Comparison of ENCODE assay signal across 14 cellular contexts in the genomic region with DNA sequence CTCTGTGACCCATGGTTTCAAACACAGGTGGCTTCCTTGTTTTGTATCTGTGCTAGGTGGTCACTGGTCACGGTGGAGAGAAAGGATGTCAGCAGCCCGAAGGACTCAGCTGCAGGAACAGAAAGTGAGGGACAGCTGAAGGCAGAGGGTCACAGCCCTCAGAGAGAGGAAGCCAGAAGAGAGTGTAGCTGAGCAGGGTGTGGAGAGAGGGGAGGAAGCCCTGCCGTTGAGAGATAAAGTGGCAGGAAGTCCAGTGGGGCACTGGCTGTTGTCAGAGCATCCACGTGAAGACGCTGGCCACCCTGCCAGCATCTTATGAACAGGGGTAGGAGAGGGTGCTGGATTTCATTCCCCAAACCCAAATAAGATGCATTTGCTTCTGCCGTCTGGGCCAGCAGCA. TPM values are rescaled to one million over a fixed set of nuclear protein-coding genes. Genes with fewer than 3 reads are reported as not detected.
DNase-seq lines count a peak whose midpoint lies in the region; ATAC-seq and TF ChIP-seq lines count a peak whose summit lies in the region.
"Had no signal": no experiment of that assay in that cellular context is flagged by ENCODE, and none has a peak within 500 bp of the region (broad histone marks: within the 10 kb centered on the region; RNA-seq: fewer than 3 reads in every experiment).

No MANE protein-coding gene starts in this region.

- TF ChIP-seq POLR2A in NB4 (IDR thresholded peaks at IDR 0.05; ENCODE audit: extremely low read depth, insufficient read length) = no peak

- peaks cover 0 to 14% (median 4%) of the 10 kb centered on the region in 3 donors for H3K36me3 Mint-ChIP-seq in CD8-positive, alpha-beta memory T cell
- peaks cover 28% of the 10 kb centered on the region for H3K36me3 Mint-ChIP-seq in dendritic cell treated with granulocyte-macrophage colony-stimulating factor and Interleukin-4, amounts not matched to agents 40 ng/mL and 50 ng/mL, for 4 days (ENCODE audit: low read depth)
- H3K36me3 Mint-ChIP-seq in natural killer cell = no peaks in the 10 kb centered on the region

- H3K9me3 Mint-ChIP-seq in CD8-positive, alpha-beta memory T cell = no peaks in the 10 kb centered on the region
- no peaks in the 10 kb centered on the region for H3K9me3 Mint-ChIP-seq in dendritic cell treated with granulocyte-macrophage colony-stimulating factor and Interleukin-4, amounts not matched to agents 40 ng/mL and 50 ng/mL, for 4 days
- H3K9me3 Mint-ChIP-seq in natural killer cell = no peaks in the 10 kb centered on the region
- H3K9me3 Mint-ChIP-seq: activated T-cell treated with anti-CD3 and anti-CD28 coated beads, Interleukin-2, amount 50 U/mL, for 4 hours had no signal

- H3K4me2 ChIP-seq in hepatocyte = no peak overlapping the region
- H3K4me2 ChIP-seq: smooth muscle cell had no signal

- H3K9me3 ChIP-seq in CD8-positive, alpha-beta memory T cell (ENCODE audit: low read length) = no peaks in the 10 kb centered on the region
- no peaks in the 10 kb centered on the region for H3K9me3 ChIP-seq in hepatocyte (ENCODE audit: low read depth)
- H3K9me3 ChIP-seq: SJCRH30, suprapubic skin had no signal

- DNase-seq in CD8-positive, alpha-beta memory T cell = no peak
- DNase-seq in NB4 (ENCODE audit: low read depth) (peak; percentile 70), natural killer cell (no peak), hepatocyte (ENCODE audit: low spot score) (no peak), NCI-H2227 (lab: John Stamatoyannopoulos, UW; ENCODE audit: unreplicated experiment) (no peak)
- DNase-seq: activated T-cell treated with anti-CD3 and anti-CD28 coated beads, Interleukin-2, amount 50 U/mL, for 4 hours; DMS79; NCI-H2107 had no signal

- H3K9me2 ChIP-seq in hepatocyte (replicated peaks; ENCODE audit: insufficient read depth) = no peaks in the 10 kb centered on the region

- no peaks in the 10 kb centered on the region for H3K27me3 Mint-ChIP-seq in CD8-positive, alpha-beta memory T cell
- no peaks in the 10 kb centered on the region for H3K27me3 Mint-ChIP-seq in dendritic cell treated with granulocyte-macrophage colony-stimulating factor and Interleukin-4, amounts not matched to agents 40 ng/mL and 50 ng/mL, for 4 days
- H3K27me3 Mint-ChIP-seq in natural killer cell (ENCODE audit: low read depth in 2 of 2) = no peaks in the 10 kb centered on the region

- peaks cover 10% of the 10 kb centered on the region for H3K79me2 ChIP-seq in hepatocyte

- no peak overlapping the region for H3K27ac ChIP-seq in CD8-positive, alpha-beta memory T cell (ENCODE audit: low read depth, low read length)
- H3K27ac ChIP-seq in hepatocyte = no peak overlapping the region
- H3K27ac ChIP-seq: SJCRH30, suprapubic skin had no signal

- no peaks in the 10 kb centered on the region for H3K27me3 ChIP-seq in CD8-positive, alpha-beta memory T cell (ENCODE audit: insufficient read depth, low read length, poor library complexity, severe bottlenecking)
- no peaks in the 10 kb centered on the region for H3K27me3 ChIP-seq in hepatocyte
- H3K27me3 ChIP-seq: SJCRH30, suprapubic skin had no signal

- no peaks in the 10 kb centered on the region for H3K36me3 ChIP-seq in CD8-positive, alpha-beta memory T cell (ENCODE audit: insufficient read depth, low read length)
- no peaks in the 10 kb centered on the region for H3K36me3 ChIP-seq in hepatocyte (replicated peaks; ENCODE audit: insufficient read depth, low read depth)

- intact Hi-C loops in dendritic cell treated with granulocyte-macrophage colony-stimulating factor and Interleukin-4, amounts not matched to agents 40 ng/mL and 50 ng/mL, for 4 days (cut with micrococcal nuclease) = no loop called here
- intact Hi-C loops in natural killer cell (cut with micrococcal nuclease) = no loop called here

- ATAC-seq in natural killer cell = peak; percentile 89 to 97 (median 93)
- ATAC-seq in HG03135 (IDR thresholded peaks at IDR 0.05; ENCODE audit: unreplicated experiment) = no peak
- no peak for ATAC-seq in GM18519 (IDR thresholded peaks at IDR 0.05; ENCODE audit: low FRiP score, unreplicated experiment)

- CTCF ChIA-PET in CD8-positive, alpha-beta memory T cell (lab: Charles Lee) = interaction anchor here (1.0 to 1.7 kb wide), 2 partner anchors 28 to 35 kb away, joined by 3 to 6 read pairs; no protein-coding TSS in a partner anchor

- no peak overlapping the region for H2AFZ ChIP-seq in hepatocyte

- H3K4me3 ChIP-seq in CD8-positive, alpha-beta memory T cell (ENCODE audit: low read length) = no peak overlapping the region
- H3K4me3 ChIP-seq in NB4 (ENCODE audit: low read depth, low read length) (no peak overlapping the region), hepatocyte (no peak overlapping the region)
- H3K4me3 ChIP-seq: SJCRH30, smooth muscle cell, suprapubic skin had no signal

- H3K4me3 Mint-ChIP-seq in CD8-positive, alpha-beta memory T cell = no peak overlapping the region
- H3K4me3 Mint-ChIP-seq in dendritic cell treated with granulocyte-macrophage colony-stimulating factor and Interleukin-4, amounts not matched to agents 40 ng/mL and 50 ng/mL, for 4 days = no peak overlapping the region
- peak overlapping the region; percentile 84 for H3K4me3 Mint-ChIP-seq in natural killer cell
- H3K4me3 Mint-ChIP-seq: activated T-cell treated with anti-CD3 and anti-CD28 coated beads, Interleukin-2, amount 50 U/mL, for 4 hours had no signal

- H4K20me1 ChIP-seq in hepatocyte (ENCODE audit: insufficient read depth, poor library complexity, severe bottlenecking) = no peaks in the 10 kb centered on the region

- 59% methylated on average over 6 of the region's 6 CpGs for WGBS in hepatocyte (ENCODE audit: low lambda C conversion rate, missing lambda C conversion rate)

- H3K4me1 ChIP-seq in CD8-positive, alpha-beta memory T cell (ENCODE audit: insufficient read depth, low read length) = peaks cover 9% of the 10 kb centered on the region
- peaks cover 13% of the 10 kb centered on the region for H3K4me1 ChIP-seq in hepatocyte (ENCODE audit: insufficient read depth)
- H3K4me1 ChIP-seq: suprapubic skin had no signal

- peak overlapping the region in 7 of 8 donors; percentile 64 to 94 (median 90) for H3K27ac Mint-ChIP-seq in CD8-positive, alpha-beta memory T cell
- peak overlapping the region; percentile 77 for H3K27ac Mint-ChIP-seq in dendritic cell treated with granulocyte-macrophage colony-stimulating factor and Interleukin-4, amounts not matched to agents 40 ng/mL and 50 ng/mL, for 4 days
- peak overlapping the region; percentile 86 to 89 for H3K27ac Mint-ChIP-seq in natural killer cell

- peaks cover 23 to 49% (median 43%) of the 10 kb centered on the region in 3 donors for H3K4me1 Mint-ChIP-seq in CD8-positive, alpha-beta memory T cell
- peaks cover 74% of the 10 kb centered on the region for H3K4me1 Mint-ChIP-seq in dendritic cell treated with granulocyte-macrophage colony-stimulating factor and Interleukin-4, amounts not matched to agents 40 ng/mL and 50 ng/mL, for 4 days (ENCODE audit: low read depth)
- H3K4me1 Mint-ChIP-seq in natural killer cell = peaks cover 36 to 39% of the 10 kb centered on the region in 2 donors

- TF ChIP-seq CTCF in NB4 (IDR thresholded peaks at IDR 0.05; ENCODE audit: low read depth, low read length) (no peak), natural killer cell (IDR thresholded peaks at IDR 0.05) (no peak), hepatocyte (IDR thresholded peaks at IDR 0.05; ENCODE audit: poor library complexity) (no peak)

- POLR2A ChIA-PET in CD8-positive, alpha-beta memory T cell (lab: Charles Lee) = no interaction called here

RNA-seq across cellular contexts. Expression of gene LIMD1, which starts 36.9 kb away (rescaled TPM):
- total RNA-seq in CD8-positive, alpha-beta memory T cell = 10 to 100 TPM; 27.0 to 27.2 TPM
- polyA plus RNA-seq in CD8-positive, alpha-beta memory T cell = 5.8 TPM
- total RNA-seq in natural killer cell = 10 to 100 TPM; 41.7 to 52.2 (median 48.6) TPM
- total RNA-seq in hepatocyte = 12.1 and 12.5 TPM in 2 replicates
- polyA plus RNA-seq in hepatocyte = 6.7 and 7.3 TPM in 2 replicates

RNA-seq across cellular contexts. Expression of gene SACM1L, which starts 57.7 kb away (rescaled TPM):
- total RNA-seq in CD8-positive, alpha-beta memory T cell = 10 to 100 TPM; 78.7 to 79.1 TPM
- 41.0 TPM for polyA plus RNA-seq in CD8-positive, alpha-beta memory T cell
- 100 to 1,000 TPM in 1 of 3 donors, 10 to 100 TPM in 2; 93.2 to 110 (median 93.9) TPM for total RNA-seq in natural killer cell
- total RNA-seq in hepatocyte = 54.4 and 61.6 TPM in 2 replicates
- polyA plus RNA-seq in hepatocyte = 26.3 and 28.1 TPM in 2 replicates

Comparison
In these comparisons a context has a peak if more than half of its experiments do, and no peak if none do; other contexts are left out.
1. ATAC-seq: peak in natural killer cell (3 of 3); none in HG03135 (single experiment) and GM18519 (single experiment).
2. Peak in every context shown above with its lines, with median percentiles within 50 percentile points of each other: H3K27ac Mint-ChIP-seq.